Comparison of ENCODE assay signal across 1 cellular context in the genomic region with DNA sequence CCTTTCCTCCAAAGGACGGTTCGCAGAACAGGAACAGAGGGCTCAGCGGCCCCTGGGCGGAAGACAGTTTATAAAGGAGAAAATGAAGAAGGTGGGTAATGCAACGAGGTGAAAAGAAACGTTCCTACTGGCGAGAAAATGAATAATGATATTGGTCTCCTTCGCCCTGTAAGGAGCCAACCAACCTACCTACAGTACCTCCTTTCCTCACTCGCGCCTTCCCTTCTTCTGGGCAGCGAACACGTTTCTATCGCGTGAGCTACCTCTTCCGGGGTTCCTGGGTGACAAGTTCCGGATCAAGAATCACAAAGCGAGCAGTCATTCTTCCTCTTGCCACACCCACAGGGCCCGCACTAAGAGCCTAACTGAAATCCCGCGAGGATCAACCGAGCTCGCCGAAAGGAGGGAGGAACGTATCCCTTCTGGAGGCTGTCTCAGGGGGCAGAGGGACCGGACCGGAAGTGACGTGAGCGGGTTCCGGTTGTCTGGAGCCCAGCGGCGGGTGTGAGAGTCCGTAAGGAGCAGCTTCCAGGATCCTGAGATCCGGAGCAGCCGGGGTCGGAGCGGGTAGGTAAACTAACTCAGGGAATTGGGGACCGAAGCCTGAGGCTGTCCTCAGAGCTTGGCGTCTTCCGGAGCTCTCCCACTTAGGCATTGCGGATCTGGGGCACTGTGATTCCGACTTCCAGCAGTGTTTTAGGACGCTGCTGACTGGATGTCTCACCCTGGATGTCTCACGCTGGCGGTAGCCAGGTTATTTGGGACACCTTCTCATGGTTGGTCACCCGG.
TF ChIP-seq lines count a peak whose summit lies in the region.

A gene (minus strand): TSS at position 249 of the 789 bp plus-strand sequence. CDS start 9,452 bp downstream, outside the sequence.
A gene (plus strand): TSS at position 473 of the 789 bp plus-strand sequence. CDS start 23,793 bp downstream, outside the sequence.

TF ChIP-seq in GM12878, 131 proteins besides CTCF, POLR2A, EP300 and RAD21 (continued from another document):
- TF ChIP-seq EGR1 (IDR thresholded peaks at IDR 0.05; ENCODE audit: borderline replicate concordance in 1 of 2, low read depth in 2 of 2, low read length in 2 of 2), result 0 out of 3 replicates have a peak, but pooled peaks of 1 of the 2 experiments have one; percentile 3
- TF ChIP-seq YBX1 (IDR thresholded peaks at IDR 0.05), result no peak
- TF ChIP-seq SIN3A (IDR thresholded peaks at IDR 0.05; ENCODE audit: low read depth, low read length), result peak; percentile 94
- TF ChIP-seq TAF1 (IDR thresholded peaks at IDR 0.05; ENCODE audit: borderline replicate concordance, low read depth, low read length), result peak; percentile 95
- TF ChIP-seq IKZF1 (conservative IDR thresholded peaks at IDR 0.05), result peak; percentile 93
- peak; percentile 29; the same call in 1 of the 2 replicates for TF ChIP-seq SPI1 (IDR thresholded peaks at IDR 0.05; ENCODE audit: borderline replicate concordance, insufficient read depth, low read depth, low read length)
- 0 out of 2 replicates have a peak, but pooled peaks have one; percentile 43 for TF ChIP-seq ASH2L (IDR thresholded peaks at IDR 0.05; ENCODE audit: borderline replicate concordance, low read depth)
- no peak for TF ChIP-seq SMARCA5 (IDR thresholded peaks at IDR 0.05)
- no peak for TF ChIP-seq TCF7 (IDR thresholded peaks at IDR 0.05; ENCODE audit: borderline replicate concordance)
- peak; percentile 97 to 98 for TF ChIP-seq BHLHE40 (IDR thresholded peaks at IDR 0.05; ENCODE audit: borderline replicate concordance in 1 of 2, low read depth in 2 of 2, low read length in 1 of 2)
- peak; percentile 96 for TF ChIP-seq CREM (IDR thresholded peaks at IDR 0.05; ENCODE audit: low read depth)
- TF ChIP-seq, protein P1, sequence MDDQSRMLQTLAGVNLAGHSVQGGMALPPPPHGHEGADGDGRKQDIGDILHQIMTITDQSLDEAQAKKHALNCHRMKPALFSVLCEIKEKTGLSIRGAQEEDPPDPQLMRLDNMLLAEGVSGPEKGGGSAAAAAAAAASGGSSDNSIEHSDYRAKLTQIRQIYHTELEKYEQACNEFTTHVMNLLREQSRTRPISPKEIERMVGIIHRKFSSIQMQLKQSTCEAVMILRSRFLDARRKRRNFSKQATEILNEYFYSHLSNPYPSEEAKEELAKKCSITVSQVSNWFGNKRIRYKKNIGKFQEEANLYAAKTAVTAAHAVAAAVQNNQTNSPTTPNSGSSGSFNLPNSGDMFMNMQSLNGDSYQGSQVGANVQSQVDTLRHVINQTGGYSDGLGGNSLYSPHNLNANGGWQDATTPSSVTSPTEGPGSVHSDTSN (IDR thresholded peaks at IDR 0.05; ENCODE audit: insufficient replicate concordance, low read depth, low read length), result peak; percentile 44
- TF ChIP-seq MEF2A (IDR thresholded peaks at IDR 0.05; ENCODE audit: insufficient read depth, low read depth, low read length), result 0 out of 2 replicates have a peak, but pooled peaks have one; percentile 63
- TF ChIP-seq, protein P2, sequence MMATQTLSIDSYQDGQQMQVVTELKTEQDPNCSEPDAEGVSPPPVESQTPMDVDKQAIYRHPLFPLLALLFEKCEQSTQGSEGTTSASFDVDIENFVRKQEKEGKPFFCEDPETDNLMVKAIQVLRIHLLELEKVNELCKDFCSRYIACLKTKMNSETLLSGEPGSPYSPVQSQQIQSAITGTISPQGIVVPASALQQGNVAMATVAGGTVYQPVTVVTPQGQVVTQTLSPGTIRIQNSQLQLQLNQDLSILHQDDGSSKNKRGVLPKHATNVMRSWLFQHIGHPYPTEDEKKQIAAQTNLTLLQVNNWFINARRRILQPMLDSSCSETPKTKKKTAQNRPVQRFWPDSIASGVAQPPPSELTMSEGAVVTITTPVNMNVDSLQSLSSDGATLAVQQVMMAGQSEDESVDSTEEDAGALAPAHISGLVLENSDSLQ (IDR thresholded peaks at IDR 0.05), result peak; percentile 92
- TF ChIP-seq SREBF2 (IDR thresholded peaks at IDR 0.05; ENCODE audit: low read length), result peak; percentile 61; the same call in 1 of the 2 replicates
- TF ChIP-seq, protein P3, sequence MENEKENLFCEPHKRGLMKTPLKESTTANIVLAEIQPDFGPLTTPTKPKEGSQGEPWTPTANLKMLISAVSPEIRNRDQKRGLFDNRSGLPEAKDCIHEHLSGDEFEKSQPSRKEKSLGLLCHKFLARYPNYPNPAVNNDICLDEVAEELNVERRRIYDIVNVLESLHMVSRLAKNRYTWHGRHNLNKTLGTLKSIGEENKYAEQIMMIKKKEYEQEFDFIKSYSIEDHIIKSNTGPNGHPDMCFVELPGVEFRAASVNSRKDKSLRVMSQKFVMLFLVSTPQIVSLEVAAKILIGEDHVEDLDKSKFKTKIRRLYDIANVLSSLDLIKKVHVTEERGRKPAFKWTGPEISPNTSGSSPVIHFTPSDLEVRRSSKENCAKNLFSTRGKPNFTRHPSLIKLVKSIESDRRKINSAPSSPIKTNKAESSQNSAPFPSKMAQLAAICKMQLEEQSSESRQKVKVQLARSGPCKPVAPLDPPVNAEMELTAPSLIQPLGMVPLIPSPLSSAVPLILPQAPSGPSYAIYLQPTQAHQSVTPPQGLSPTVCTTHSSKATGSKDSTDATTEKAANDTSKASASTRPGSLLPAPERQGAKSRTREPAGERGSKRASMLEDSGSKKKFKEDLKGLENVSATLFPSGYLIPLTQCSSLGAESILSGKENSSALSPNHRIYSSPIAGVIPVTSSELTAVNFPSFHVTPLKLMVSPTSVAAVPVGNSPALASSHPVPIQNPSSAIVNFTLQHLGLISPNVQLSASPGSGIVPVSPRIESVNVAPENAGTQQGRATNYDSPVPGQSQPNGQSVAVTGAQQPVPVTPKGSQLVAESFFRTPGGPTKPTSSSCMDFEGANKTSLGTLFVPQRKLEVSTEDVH (IDR thresholded peaks at IDR 0.05; ENCODE audit: low read depth, partially characterized antibody), result peak; percentile 89
- TF ChIP-seq, protein P4, sequence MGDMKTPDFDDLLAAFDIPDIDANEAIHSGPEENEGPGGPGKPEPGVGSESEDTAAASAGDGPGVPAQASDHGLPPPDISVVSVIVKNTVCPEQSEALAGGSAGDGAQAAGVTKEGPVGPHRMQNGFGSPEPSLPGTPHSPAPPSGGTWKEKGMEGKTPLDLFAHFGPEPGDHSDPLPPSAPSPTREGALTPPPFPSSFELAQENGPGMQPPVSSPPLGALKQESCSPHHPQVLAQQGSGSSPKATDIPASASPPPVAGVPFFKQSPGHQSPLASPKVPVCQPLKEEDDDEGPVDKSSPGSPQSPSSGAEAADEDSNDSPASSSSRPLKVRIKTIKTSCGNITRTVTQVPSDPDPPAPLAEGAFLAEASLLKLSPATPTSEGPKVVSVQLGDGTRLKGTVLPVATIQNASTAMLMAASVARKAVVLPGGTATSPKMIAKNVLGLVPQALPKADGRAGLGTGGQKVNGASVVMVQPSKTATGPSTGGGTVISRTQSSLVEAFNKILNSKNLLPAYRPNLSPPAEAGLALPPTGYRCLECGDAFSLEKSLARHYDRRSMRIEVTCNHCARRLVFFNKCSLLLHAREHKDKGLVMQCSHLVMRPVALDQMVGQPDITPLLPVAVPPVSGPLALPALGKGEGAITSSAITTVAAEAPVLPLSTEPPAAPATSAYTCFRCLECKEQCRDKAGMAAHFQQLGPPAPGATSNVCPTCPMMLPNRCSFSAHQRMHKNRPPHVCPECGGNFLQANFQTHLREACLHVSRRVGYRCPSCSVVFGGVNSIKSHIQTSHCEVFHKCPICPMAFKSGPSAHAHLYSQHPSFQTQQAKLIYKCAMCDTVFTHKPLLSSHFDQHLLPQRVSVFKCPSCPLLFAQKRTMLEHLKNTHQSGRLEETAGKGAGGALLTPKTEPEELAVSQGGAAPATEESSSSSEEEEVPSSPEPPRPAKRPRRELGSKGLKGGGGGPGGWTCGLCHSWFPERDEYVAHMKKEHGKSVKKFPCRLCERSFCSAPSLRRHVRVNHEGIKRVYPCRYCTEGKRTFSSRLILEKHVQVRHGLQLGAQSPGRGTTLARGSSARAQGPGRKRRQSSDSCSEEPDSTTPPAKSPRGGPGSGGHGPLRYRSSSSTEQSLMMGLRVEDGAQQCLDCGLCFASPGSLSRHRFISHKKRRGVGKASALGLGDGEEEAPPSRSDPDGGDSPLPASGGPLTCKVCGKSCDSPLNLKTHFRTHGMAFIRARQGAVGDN (IDR thresholded peaks at IDR 0.05), result peak; percentile 93
- TF ChIP-seq RUNX3 (IDR thresholded peaks at IDR 0.05; ENCODE audit: low read length), result peak; percentile 48
- TF ChIP-seq CBX3 (IDR thresholded peaks at IDR 0.05; ENCODE audit: borderline replicate concordance, low read depth), result no peak
- TF ChIP-seq NR2C1 (IDR thresholded peaks at IDR 0.05), result peak; percentile 97
- peak; percentile 94 for TF ChIP-seq GABPA (IDR thresholded peaks at IDR 0.05; ENCODE audit: low read depth)
- TF ChIP-seq YY1 (IDR thresholded peaks at IDR 0.05; ENCODE audit: low read depth, low read length), result 0 out of 2 replicates have a peak, but pooled peaks have one; percentile 7
- TF ChIP-seq MTA2 (IDR thresholded peaks at IDR 0.05; ENCODE audit: low read depth), result peak; percentile 86
- peak; percentile 78 for TF ChIP-seq BRCA1 (IDR thresholded peaks at IDR 0.05; ENCODE audit: low read depth, low read length)
- TF ChIP-seq, protein P5, sequence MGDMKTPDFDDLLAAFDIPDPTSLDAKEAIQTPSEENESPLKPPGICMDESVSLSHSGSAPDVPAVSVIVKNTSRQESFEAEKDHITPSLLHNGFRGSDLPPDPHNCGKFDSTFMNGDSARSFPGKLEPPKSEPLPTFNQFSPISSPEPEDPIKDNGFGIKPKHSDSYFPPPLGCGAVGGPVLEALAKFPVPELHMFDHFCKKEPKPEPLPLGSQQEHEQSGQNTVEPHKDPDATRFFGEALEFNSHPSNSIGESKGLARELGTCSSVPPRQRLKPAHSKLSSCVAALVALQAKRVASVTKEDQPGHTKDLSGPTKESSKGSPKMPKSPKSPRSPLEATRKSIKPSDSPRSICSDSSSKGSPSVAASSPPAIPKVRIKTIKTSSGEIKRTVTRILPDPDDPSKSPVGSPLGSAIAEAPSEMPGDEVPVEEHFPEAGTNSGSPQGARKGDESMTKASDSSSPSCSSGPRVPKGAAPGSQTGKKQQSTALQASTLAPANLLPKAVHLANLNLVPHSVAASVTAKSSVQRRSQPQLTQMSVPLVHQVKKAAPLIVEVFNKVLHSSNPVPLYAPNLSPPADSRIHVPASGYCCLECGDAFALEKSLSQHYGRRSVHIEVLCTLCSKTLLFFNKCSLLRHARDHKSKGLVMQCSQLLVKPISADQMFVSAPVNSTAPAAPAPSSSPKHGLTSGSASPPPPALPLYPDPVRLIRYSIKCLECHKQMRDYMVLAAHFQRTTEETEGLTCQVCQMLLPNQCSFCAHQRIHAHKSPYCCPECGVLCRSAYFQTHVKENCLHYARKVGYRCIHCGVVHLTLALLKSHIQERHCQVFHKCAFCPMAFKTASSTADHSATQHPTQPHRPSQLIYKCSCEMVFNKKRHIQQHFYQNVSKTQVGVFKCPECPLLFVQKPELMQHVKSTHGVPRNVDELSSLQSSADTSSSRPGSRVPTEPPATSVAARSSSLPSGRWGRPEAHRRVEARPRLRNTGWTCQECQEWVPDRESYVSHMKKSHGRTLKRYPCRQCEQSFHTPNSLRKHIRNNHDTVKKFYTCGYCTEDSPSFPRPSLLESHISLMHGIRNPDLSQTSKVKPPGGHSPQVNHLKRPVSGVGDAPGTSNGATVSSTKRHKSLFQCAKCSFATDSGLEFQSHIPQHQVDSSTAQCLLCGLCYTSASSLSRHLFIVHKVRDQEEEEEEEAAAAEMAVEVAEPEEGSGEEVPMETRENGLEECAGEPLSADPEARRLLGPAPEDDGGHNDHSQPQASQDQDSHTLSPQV (IDR thresholded peaks at IDR 0.05), result no peak
- TF ChIP-seq ZNF622 (IDR thresholded peaks at IDR 0.05), result no peak
- no peak for TF ChIP-seq KDM1A (IDR thresholded peaks at IDR 0.05; ENCODE audit: borderline replicate concordance)
- TF ChIP-seq ZBED1 (IDR thresholded peaks at IDR 0.05; ENCODE audit: borderline replicate concordance), result peak; percentile 81; the same call in 1 of the 2 replicates
- TF ChIP-seq ETV6 (conservative IDR thresholded peaks at IDR 0.05 in 1 of 2, IDR thresholded peaks at IDR 0.05 in 1 of 2; ENCODE audit: borderline replicate concordance in 1 of 2, low read depth in 1 of 2), result peak in 1 of 2 experiments; percentile 61; a peak in 2 of 4 replicates
- peak; percentile 50; the same call in 1 of the 2 replicates for TF ChIP-seq PAX5 (IDR thresholded peaks at IDR 0.05; ENCODE audit: borderline replicate concordance, low read depth, low read length)
- TF ChIP-seq RB1 (IDR thresholded peaks at IDR 0.05; ENCODE audit: borderline replicate concordance), result peak; percentile 50; the same call in 1 of the 2 replicates
- TF ChIP-seq STAT3 (IDR thresholded peaks at IDR 0.05; ENCODE audit: low read depth, low read length), result 0 out of 2 replicates have a peak, but pooled peaks have one; percentile 14
- TF ChIP-seq SUZ12 (IDR thresholded peaks at IDR 0.05; ENCODE audit: unreplicated experiment), result no peak
- peak; percentile 98 for TF ChIP-seq CHD2 (IDR thresholded peaks at IDR 0.05; ENCODE audit: borderline replicate concordance, low read depth, low read length)
- TF ChIP-seq, protein P6, sequence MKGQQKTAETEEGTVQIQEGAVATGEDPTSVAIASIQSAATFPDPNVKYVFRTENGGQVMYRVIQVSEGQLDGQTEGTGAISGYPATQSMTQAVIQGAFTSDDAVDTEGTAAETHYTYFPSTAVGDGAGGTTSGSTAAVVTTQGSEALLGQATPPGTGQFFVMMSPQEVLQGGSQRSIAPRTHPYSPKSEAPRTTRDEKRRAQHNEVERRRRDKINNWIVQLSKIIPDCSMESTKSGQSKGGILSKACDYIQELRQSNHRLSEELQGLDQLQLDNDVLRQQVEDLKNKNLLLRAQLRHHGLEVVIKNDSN (IDR thresholded peaks at IDR 0.05; ENCODE audit: borderline replicate concordance, extremely low read length, insufficient read depth, low read depth, low read length), result no peak
- TF ChIP-seq RELA (IDR thresholded peaks at IDR 0.05; ENCODE audit: borderline replicate concordance, partially characterized antibody), result peak; percentile 21
- TF ChIP-seq NFXL1 (IDR thresholded peaks at IDR 0.05; ENCODE audit: borderline replicate concordance), result no peak
- peak; percentile 86 for TF ChIP-seq ATF7 (IDR thresholded peaks at IDR 0.05; ENCODE audit: low read depth)
- TF ChIP-seq TBL1XR1 (IDR thresholded peaks at IDR 0.05; ENCODE audit: low read depth, low read length), result 0 out of 2 replicates have a peak, but pooled peaks have one; percentile 41
TF ChIP-seq in GM12878: peak in this region for 61.
